Comparison of ENCODE assay signal across 23 cellular contexts in the genomic region with DNA sequence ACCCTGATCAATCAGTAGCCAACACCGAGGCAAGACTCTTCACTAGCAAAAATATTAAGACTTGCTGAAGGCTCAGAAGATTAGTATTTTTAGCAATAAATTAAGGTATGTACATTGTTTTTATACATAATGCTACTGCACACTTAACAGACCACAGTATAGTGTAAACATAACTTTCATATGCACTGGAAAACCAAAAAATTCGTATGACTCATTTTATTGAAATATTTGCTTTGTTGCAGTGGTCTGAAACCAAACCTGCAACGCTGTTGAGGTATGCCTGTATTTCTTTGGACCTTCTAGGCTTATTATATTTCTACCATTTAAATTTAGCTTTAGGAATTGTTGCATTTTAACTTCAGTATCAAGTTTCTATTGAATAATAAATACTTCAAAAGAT.
"Had no signal": no experiment of that assay in that cellular context is flagged by ENCODE, and none has a peak within 500 bp of the region (broad histone marks: within the 10 kb centered on the region; RNA-seq: fewer than 3 reads in every experiment).

No MANE protein-coding gene starts in this region.

- H3K4me2 ChIP-seq: SK-N-SH had no signal

- H3K9ac ChIP-seq: SK-N-SH had no signal

- ATAC-seq: HepG2 had no signal

- H3K9me2 ChIP-seq: SK-N-SH had no signal

- H3K9me3 ChIP-seq: SK-N-SH had no signal

- DNase-seq: IMR-90, Karpas-422, KG1, MV-4-11, NCI-H1048, NCI-H1105, NCI-H1417, NCI-H1436 treated with DMSO at 0.1 percent for 48 hours, NCI-H1694, NCI-H1930, NCI-H2081, NCI-H2107, NCI-H2227 treated with DMSO at 0.1 percent for 48 hours, NCI-H510A, NCI-H524 treated with DMSO at 0.1 percent for 48 hours, NCI-H69, NCI-H774, RPMI8226, SHP77, SK-N-SH, SW 1271, T-helper 1 cell had no signal
